In the genomic region with DNA sequence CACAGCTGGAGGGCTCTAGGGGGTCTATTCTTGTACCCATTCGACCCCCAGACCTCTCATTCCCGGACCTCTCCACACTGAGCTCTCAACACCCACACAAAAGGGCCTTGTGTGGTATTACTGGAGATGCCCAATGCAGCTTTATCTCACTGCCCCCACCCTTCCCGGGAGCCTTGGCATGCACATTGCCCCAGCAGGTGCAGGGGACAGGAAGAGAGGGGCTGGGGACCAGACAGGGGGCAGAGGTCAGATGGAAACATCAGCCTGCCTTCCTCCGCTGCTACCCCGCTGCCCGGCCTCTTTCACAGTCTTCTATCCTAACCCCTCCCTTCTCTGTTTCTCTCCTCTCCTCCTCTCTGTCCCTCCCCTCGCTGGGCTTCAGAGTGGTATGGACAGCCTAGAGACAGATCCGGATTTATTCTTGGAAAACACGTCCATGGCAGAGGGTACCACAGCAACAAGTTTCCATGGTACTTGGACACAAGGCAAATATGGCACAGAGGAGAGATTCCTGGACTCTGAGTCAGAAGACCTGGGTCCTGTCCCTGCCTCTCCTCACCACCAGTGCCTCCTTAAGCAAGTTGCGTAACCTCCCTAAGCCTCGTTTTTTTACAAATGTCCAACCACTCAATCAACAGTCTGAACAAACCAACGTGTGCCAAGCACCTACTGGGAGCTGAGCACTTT, we compare ENCODE assay signal across 17 cellular contexts. TPM values are rescaled to one million over a fixed set of nuclear protein-coding genes. Genes with fewer than 3 reads are reported as not detected.
DNase-seq lines count a peak whose midpoint lies in the region; ATAC-seq, FAIRE-seq and TF ChIP-seq lines count a peak whose summit lies in the region.
"Had no signal": no experiment of that assay in that cellular context is flagged by ENCODE, and none has a peak within 500 bp of the region (broad histone marks: within the 10 kb centered on the region; RNA-seq: fewer than 3 reads in every experiment).

No MANE protein-coding gene starts in this region.

- in situ Hi-C loops in mammary epithelial cell (cut with MboI; ENCODE audit: low sequenced_read_pairs in 2 of 2), result no loop called here

- H4K20me1 ChIP-seq in mammary epithelial cell (ENCODE audit: insufficient read depth, low read length), result no peaks in the 10 kb centered on the region

- no peaks in the 10 kb centered on the region for H3K79me2 ChIP-seq in mammary epithelial cell (ENCODE audit: insufficient read depth, low read length)

- H3K27me3 ChIP-seq in mammary epithelial cell (ENCODE audit: insufficient read depth, low read length), result no peaks in the 10 kb centered on the region
- H3K27me3 ChIP-seq in lower lobe of right lung (ENCODE audit: low read depth), result peaks cover 9% of the 10 kb centered on the region

- POLR2A ChIA-PET in A549 (lab: Yijun Ruan, JAX), result no interaction called here
- POLR2A ChIA-PET in activated CD4-positive, alpha-beta memory T cell treated with anti-CD3 and anti-CD28 coated beads, Interleukin-2, amount 10 ng/mL, durations not matched to agents 7 days and 5 days (lab: Charles Lee), result no interaction called here

- H3K4me2 ChIP-seq in A549, result no peak overlapping the region
- H3K4me2 ChIP-seq in mammary epithelial cell (ENCODE audit: insufficient read depth, low read depth, low read length), result no peak overlapping the region

- BruUV-seq in mammary epithelial cell (replicated peaks; lab: Mats Ljungman, UMichigan), result no TSS peak

- ATAC-seq in A549, result peak; percentile 51 to 60; a peak in 3 of 6 replicates
- ATAC-seq in lower lobe of right lung, result peak; percentile 93 to 94
- no peak for ATAC-seq in stimulated activated naive CD8-positive, alpha-beta T cell treated with anti-CD3 and anti-CD28 coated beads, Interleukin-15, amount 100 ng/mL, for 72 hours

- H3K36me3 ChIP-seq in mammary epithelial cell (ENCODE audit: insufficient read depth, low read length) (no peaks in the 10 kb centered on the region), lower lobe of right lung (no peaks in the 10 kb centered on the region)

- intact Hi-C loops in mammary epithelial cell (cut with micrococcal nuclease) (loop anchor here (5.0 kb wide), 1 partner anchor 82 kb away; no protein-coding TSS in a partner anchor), lower lobe of right lung (cut with DNase I) (no loop called here)

- dilution Hi-C loops in mammary epithelial cell (cut with HindIII; ENCODE audit: low sequenced_read_pairs), result no loop called here

- 47% methylated on average over 9 of the region's 12 CpGs for WGBS in A549 (ENCODE audit: missing lambda C conversion rate)
- 41% methylated on average over 11 of the region's 12 CpGs for WGBS in mammary epithelial cell (ENCODE audit: low coverage, missing lambda C conversion rate)

- H3K4me1 ChIP-seq in A549 (no peaks in the 10 kb centered on the region; the same call in 2 of the 3 replicates), mammary epithelial cell (ENCODE audit: insufficient read depth, low read length) (no peaks in the 10 kb centered on the region), lower lobe of right lung (peaks cover 6% of the 10 kb centered on the region)

- no peak for TF ChIP-seq RAD21 in A549 (conservative IDR thresholded peaks at IDR 0.05 in 1 of 2, IDR thresholded peaks at IDR 0.05 in 1 of 2)

- no peak overlapping the region for H3K4me3 Mint-ChIP-seq in stimulated activated naive CD8-positive, alpha-beta T cell treated with anti-CD3 and anti-CD28 coated beads, Interleukin-15, amount 100 ng/mL, for 72 hours
- no peak overlapping the region for H3K4me3 Mint-ChIP-seq in activated CD4-positive, alpha-beta memory T cell treated with anti-CD3 and anti-CD28 coated beads, Interleukin-2, amount 10 ng/mL, durations not matched to agents 7 days and 5 days
- H3K4me3 Mint-ChIP-seq: B cell had no signal

- H3K36me3 Mint-ChIP-seq in activated CD4-positive, alpha-beta memory T cell treated with anti-CD3 and anti-CD28 coated beads, Interleukin-2, amount 10 ng/mL, durations not matched to agents 7 days and 5 days (ENCODE audit: low read depth), result no peaks in the 10 kb centered on the region

- no peaks in the 10 kb centered on the region for H3K9me3 Mint-ChIP-seq in stimulated activated naive CD8-positive, alpha-beta T cell treated with anti-CD3 and anti-CD28 coated beads, Interleukin-15, amount 100 ng/mL, for 72 hours
- H3K9me3 Mint-ChIP-seq in activated CD4-positive, alpha-beta memory T cell treated with anti-CD3 and anti-CD28 coated beads, Interleukin-2, amount 10 ng/mL, durations not matched to agents 7 days and 5 days, result no peaks in the 10 kb centered on the region
- H3K9me3 Mint-ChIP-seq: activated T-helper 2 cell treated with anti-CD3 and anti-CD28 coated beads, Interferon-gamma antibody, Interleukin-2, Interleukin-4, amounts not matched to agents 10 μg/mL and 5 μg/mL and 100 μg/mL, durations not matched to agents 14 hours and 24 hours and 36 hours had no signal

- CTCF ChIA-PET in A549 (lab: Yijun Ruan, JAX), result no interaction called here
- CTCF ChIA-PET in mammary epithelial cell (lab: Charles Lee; ENCODE audit: low non-redundant PET), result no interaction called here
- CTCF ChIA-PET in activated CD4-positive, alpha-beta memory T cell treated with anti-CD3 and anti-CD28 coated beads, Interleukin-2, amount 10 ng/mL, durations not matched to agents 7 days and 5 days (lab: Charles Lee), result no interaction called here

- no peaks in the 10 kb centered on the region for H3K9me3 ChIP-seq in A549
- H3K9me3 ChIP-seq in mammary epithelial cell (replicated peaks; ENCODE audit: insufficient read depth, low read length), result no peaks in the 10 kb centered on the region
- no peaks in the 10 kb centered on the region for H3K9me3 ChIP-seq in lower lobe of right lung

- H3K9ac ChIP-seq in mammary epithelial cell (ENCODE audit: insufficient read depth, low read length), result no peak overlapping the region

- FAIRE-seq in A549 (lab: Jason Lieb, UNC), result no peak
- FAIRE-seq: GM12892 had no signal

- H3K4me3 ChIP-seq in A549 (no peak overlapping the region), mammary epithelial cell (replicated peaks in 1 of 3; ENCODE audit: insufficient read depth in 1 of 3, low read depth in 2 of 3, low read length in 3 of 3) (no peak overlapping the region), lower lobe of right lung (no peak overlapping the region)

- H3K27ac ChIP-seq in A549 (no peak overlapping the region), mammary epithelial cell (ENCODE audit: insufficient read depth, low read depth, low read length) (no peak overlapping the region), lower lobe of right lung (no peak overlapping the region)

- TF ChIP-seq CTCF in A549 (IDR thresholded peaks at IDR 0.05) (no peak), mammary epithelial cell (conservative IDR thresholded peaks at IDR 0.05 in 1 of 2, IDR thresholded peaks at IDR 0.05 in 1 of 2; ENCODE audit: extremely low read depth in 1 of 2, insufficient read depth in 1 of 2, low read depth in 1 of 2, low read length in 2 of 2) (no peak), lower lobe of right lung (IDR thresholded peaks at IDR 0.05) (no peak)

- H3K27me3 Mint-ChIP-seq in stimulated activated naive CD8-positive, alpha-beta T cell treated with anti-CD3 and anti-CD28 coated beads, Interleukin-15, amount 100 ng/mL, for 72 hours, result peaks cover 21% of the 10 kb centered on the region
- peaks cover 42% of the 10 kb centered on the region for H3K27me3 Mint-ChIP-seq in activated CD4-positive, alpha-beta memory T cell treated with anti-CD3 and anti-CD28 coated beads, Interleukin-2, amount 10 ng/mL, durations not matched to agents 7 days and 5 days

- H3K4me1 Mint-ChIP-seq in stimulated activated naive CD8-positive, alpha-beta T cell treated with anti-CD3 and anti-CD28 coated beads, Interleukin-15, amount 100 ng/mL, for 72 hours, result peaks cover 40% of the 10 kb centered on the region
- H3K4me1 Mint-ChIP-seq in activated CD4-positive, alpha-beta memory T cell treated with anti-CD3 and anti-CD28 coated beads, Interleukin-2, amount 10 ng/mL, durations not matched to agents 7 days and 5 days, result peaks cover 20% of the 10 kb centered on the region
- H3K4me1 Mint-ChIP-seq: B cell had no signal

- H3K27ac Mint-ChIP-seq in stimulated activated naive CD8-positive, alpha-beta T cell treated with anti-CD3 and anti-CD28 coated beads, Interleukin-15, amount 100 ng/mL, for 72 hours, result no peak overlapping the region
- H3K27ac Mint-ChIP-seq in activated CD4-positive, alpha-beta memory T cell treated with anti-CD3 and anti-CD28 coated beads, Interleukin-2, amount 10 ng/mL, durations not matched to agents 7 days and 5 days, result no peak overlapping the region
- H3K27ac Mint-ChIP-seq: activated T-helper 2 cell treated with anti-CD3 and anti-CD28 coated beads, Interferon-gamma antibody, Interleukin-2, Interleukin-4, amounts not matched to agents 10 μg/mL and 5 μg/mL and 100 μg/mL, durations not matched to agents 14 hours and 24 hours and 36 hours; B cell had no signal

- peak in 1 of 2 experiments; percentile 50 for DNase-seq in A549 (ENCODE audit: low read depth in 1 of 2, low spot score in 1 of 2)
- DNase-seq in HT-29 (ENCODE audit: low spot score), result peak; percentile 34
- DNase-seq in mammary epithelial cell, result peak; percentile 16
- DNase-seq in lower lobe of right lung, result no peak
- DNase-seq in DMS153 (lab: John Stamatoyannopoulos, UW), result no peak
- DNase-seq in cortex of kidney (lab: John Stamatoyannopoulos, UW), result no peak
- no peak for DNase-seq in stimulated activated naive CD8-positive, alpha-beta T cell treated with anti-CD3 and anti-CD28 coated beads, Interleukin-15, amount 100 ng/mL, for 72 hours
- no peak for DNase-seq in activated CD4-positive, alpha-beta memory T cell treated with anti-CD3 and anti-CD28 coated beads, Interleukin-2, amount 10 ng/mL, durations not matched to agents 7 days and 5 days
- DNase-seq: DND-41; H7; NCI-H1105; NCI-H446 treated with DMSO at 0.1 percent for 48 hours; stimulated activated CD4-positive, alpha-beta T cell treated with anti-CD3 and anti-CD28 coated beads, Interleukin-1b, Interleukin-23, amount 100 ng/mL, for 48 hours; T-helper 2 cell had no signal

- H2AFZ ChIP-seq in mammary epithelial cell (ENCODE audit: low read depth, low read length), result no peak overlapping the region

- TF ChIP-seq EP300 in A549 (IDR thresholded peaks at IDR 0.05), result no peak

- no peak for TF ChIP-seq POLR2A in A549 (IDR thresholded peaks at IDR 0.05; ENCODE audit: low read length)

TF ChIP-seq in A549, 52 proteins besides CTCF, POLR2A, EP300 and RAD21 (continues in another document):
- peak; percentile 49 to 83; a peak in 3 of 4 replicates for TF ChIP-seq CEBPB (IDR thresholded peaks at IDR 0.05)

RNA-seq across cellular contexts. Expression of gene IGSF9B, which starts 8.3 kb away (rescaled TPM):
- polyA plus RNA-seq in A549 (2011; rRNA removed) (0.41 and 0.99 TPM in 2 replicates), A549 (2017; fragmentation: RNase III; extraction: RNeasy Plus Mini Kit Qiagen cat#74134 plus additional on column Dnase treatment) (0.34 to 0.61 TPM (median 0.41 TPM) in 3 replicates), mammary epithelial cell (1.1 TPM)
- polyA plus RNA-seq in A549 (2012; cell fraction: cytosol; rRNA removed), result 0.61 and 0.79 TPM in 2 replicates
- 2.6 and 3.0 TPM in 2 replicates for polyA plus RNA-seq in A549 (2012; cell fraction: nucleus; rRNA removed)
- polyA minus RNA-seq in A549 (2011; rRNA and poly(A)+ RNA removed), result 2.2 and 3.0 TPM in 2 replicates
- 5.6 TPM in 2 replicates for total RNA-seq in HT-29 (2014; rRNA removed; shearing (Covaris generic))
- total RNA-seq in mammary epithelial cell (1 to 10 TPM in 1 of 2 donors, under 1 TPM in 1; 0.33 to 1.2 TPM), lower lobe of right lung (5.5 TPM)
- polyA minus RNA-seq in mammary epithelial cell, result 26.3 TPM
- 10 to 100 TPM; 66.2 to 70.8 TPM for total RNA-seq in activated CD4-positive, alpha-beta memory T cell treated with anti-CD3 and anti-CD28 coated beads, Interleukin-2, amount 10 ng/mL, durations not matched to agents 7 days and 5 days

Comparison
In these comparisons a context has a peak if more than half of its experiments do, and no peak if none do; other contexts are left out.
1. DNase-seq: peak in HT-29 (single experiment) and mammary epithelial cell (single experiment); none in lower lobe of right lung (single experiment), DMS153 (single experiment), cortex of kidney (single experiment), stimulated activated naive CD8-positive, alpha-beta T cell treated with anti-CD3 and anti-CD28 coated beads, Interleukin-15, amount 100 ng/mL, for 72 hours (0 of 2) and activated CD4-positive, alpha-beta memory T cell treated with anti-CD3 and anti-CD28 coated beads, Interleukin-2, amount 10 ng/mL, durations not matched to agents 7 days and 5 days (single experiment).
2. RNA of gene IGSF9B, which starts 8.3 kb away (total RNA-seq): 66.2 to 70.8 TPM in activated CD4-positive, alpha-beta memory T cell treated with anti-CD3 and anti-CD28 coated beads, Interleukin-2, amount 10 ng/mL, durations not matched to agents 7 days and 5 days; 5.6 TPM in HT-29, 5.5 TPM in lower lobe of right lung (single experiment) and 0.33 to 1.2 TPM in mammary epithelial cell; every median in the first group is over 10 times any median in the second.